In the genomic region with DNA sequence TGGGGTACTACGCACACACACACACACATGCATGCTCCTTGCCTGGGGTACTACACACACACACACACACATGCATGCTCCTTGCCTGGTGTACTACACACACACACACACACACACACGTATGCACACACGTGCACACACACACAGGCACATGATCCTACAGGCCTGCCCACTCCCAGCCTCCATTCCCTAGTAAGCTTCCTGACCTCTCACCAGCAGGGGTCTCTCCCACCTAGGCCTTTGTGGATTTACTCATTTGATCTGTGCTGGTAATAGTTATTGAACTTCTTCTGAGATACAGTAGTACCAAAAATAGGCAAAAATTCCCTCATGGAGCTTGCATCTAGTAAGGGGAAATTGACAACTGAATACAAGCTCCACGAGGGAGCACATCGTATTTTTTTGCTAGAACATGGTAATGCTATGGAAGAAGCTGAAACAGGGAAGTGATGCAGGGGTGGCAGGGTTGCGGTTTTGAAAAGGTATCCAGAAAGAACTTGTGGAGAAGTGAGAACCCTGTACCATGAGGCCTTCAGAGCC, we compare ENCODE assay signal across 8 cellular contexts. TPM values are rescaled to one million over a fixed set of nuclear protein-coding genes. Genes with fewer than 3 reads are reported as not detected.
DNase-seq lines count a peak whose midpoint lies in the region; ATAC-seq and TF ChIP-seq lines count a peak whose summit lies in the region.

No MANE protein-coding gene starts in this region.

- H3K4me3 ChIP-seq in CD4-positive, CD25-positive, alpha-beta regulatory T cell (ENCODE audit: low read depth, low read length) = no peak overlapping the region
- no peak overlapping the region for H3K4me3 ChIP-seq in GM23338

- H3K27me3 ChIP-seq in CD4-positive, CD25-positive, alpha-beta regulatory T cell (ENCODE audit: control insufficient read depth, insufficient read depth, low read length) = no peaks in the 10 kb centered on the region
- no peaks in the 10 kb centered on the region for H3K27me3 ChIP-seq in GM23338 (ENCODE audit: insufficient read depth)

- no peaks in the 10 kb centered on the region for H4K20me1 ChIP-seq in GM23338 (replicated peaks; ENCODE audit: insufficient read depth)

- no peaks in the 10 kb centered on the region for H3K27me3 Mint-ChIP-seq in CD4-positive, CD25-positive, alpha-beta regulatory T cell
- peaks cover 6% of the 10 kb centered on the region for H3K27me3 Mint-ChIP-seq in GM23338 (ENCODE audit: insufficient read depth, low read depth, poor library complexity)

- H3K4me1 ChIP-seq in CD4-positive, CD25-positive, alpha-beta regulatory T cell (ENCODE audit: control insufficient read depth, insufficient read depth, low read length, poor library complexity, severe bottlenecking) = peaks cover 13% of the 10 kb centered on the region
- no peaks in the 10 kb centered on the region for H3K4me1 ChIP-seq in GM23338 (ENCODE audit: insufficient read depth)

- ATAC-seq in CD4-positive, CD25-positive, alpha-beta regulatory T cell (ENCODE audit: low read depth in 2 of 2) = peak; percentile 47 to 54
- ATAC-seq in GM23338 (peak; percentile 86), omental fat pad (ENCODE audit: low FRiP score) (peak; percentile 60), GM18502 (IDR thresholded peaks at IDR 0.05; ENCODE audit: poor library complexity, unreplicated experiment) (no peak)

- no peaks in the 10 kb centered on the region for H3K9me3 Mint-ChIP-seq in CD4-positive, CD25-positive, alpha-beta regulatory T cell
- H3K9me3 Mint-ChIP-seq in GM23338 = no peaks in the 10 kb centered on the region

- H3K36me3 ChIP-seq in CD4-positive, CD25-positive, alpha-beta regulatory T cell (ENCODE audit: control insufficient read depth, insufficient read depth, low read length) = no peaks in the 10 kb centered on the region
- no peaks in the 10 kb centered on the region for H3K36me3 ChIP-seq in GM23338 (ENCODE audit: insufficient read depth)

- H3K4me1 Mint-ChIP-seq in CD4-positive, CD25-positive, alpha-beta regulatory T cell = peaks cover 11 to 25% (median 15%) of the 10 kb centered on the region in 4 donors
- peaks cover 6% of the 10 kb centered on the region; the same call in 2 of the 3 replicates for H3K4me1 Mint-ChIP-seq in GM23338

- peak; percentile 69 to 90 for TF ChIP-seq CTCF in GM23338 (conservative IDR thresholded peaks at IDR 0.05; ENCODE audit: low read depth in 2 of 2)
- peak in 1 of 3 donors; percentile 24 for TF ChIP-seq CTCF in omental fat pad (IDR thresholded peaks at IDR 0.05)

- no peak overlapping the region for H3K4me2 ChIP-seq in GM23338

- peak overlapping the region; percentile 74 to 86 (median 84) for H3K27ac Mint-ChIP-seq in CD4-positive, CD25-positive, alpha-beta regulatory T cell
- H3K27ac Mint-ChIP-seq in GM23338 = no peak overlapping the region

- no peak overlapping the region for H3K27ac ChIP-seq in CD4-positive, CD25-positive, alpha-beta regulatory T cell (ENCODE audit: insufficient read depth, low read length, poor library complexity, severe bottlenecking)
- no peak overlapping the region for H3K27ac ChIP-seq in GM23338 (ENCODE audit: low read depth)

- peaks cover 4% of the 10 kb centered on the region for H3K36me3 Mint-ChIP-seq in CD4-positive, CD25-positive, alpha-beta regulatory T cell
- H3K36me3 Mint-ChIP-seq in GM23338 (ENCODE audit: low read depth) = no peaks in the 10 kb centered on the region; the same call in 2 of the 3 replicates

- no peaks in the 10 kb centered on the region for H3K9me2 ChIP-seq in GM23338 (ENCODE audit: insufficient read depth)

- no peaks in the 10 kb centered on the region for H3F3A ChIP-seq in GM23338 (replicated peaks; ENCODE audit: low read depth)

- H3K79me2 ChIP-seq in GM23338 (replicated peaks; ENCODE audit: insufficient read depth) = no peaks in the 10 kb centered on the region

- DNase-seq in CD4-positive, CD25-positive, alpha-beta regulatory T cell = peak in 2 of 3 donors; percentile 46 to 53
- DNase-seq in GM23338 (ENCODE audit: low spot score) = peak; percentile 79
- DNase-seq in SW480 (ENCODE audit: low spot score) = peak; percentile 33
- peak; percentile 45 for DNase-seq in fibroblast of gingiva (ENCODE audit: low read depth)
- DNase-seq in omental fat pad (ENCODE audit: low spot score) = no peak
- DNase-seq in NCI-H1048 (lab: John Stamatoyannopoulos, UW) = no peak
- no peak for DNase-seq in NCI-H2227 (lab: John Stamatoyannopoulos, UW; ENCODE audit: unreplicated experiment)

- no peak overlapping the region for H3K4me3 Mint-ChIP-seq in CD4-positive, CD25-positive, alpha-beta regulatory T cell
- no peak overlapping the region for H3K4me3 Mint-ChIP-seq in GM23338

- no peak overlapping the region for H2AFZ ChIP-seq in GM23338

- no peaks in the 10 kb centered on the region for H3K9me3 ChIP-seq in CD4-positive, CD25-positive, alpha-beta regulatory T cell (ENCODE audit: control insufficient read depth in 2 of 2, low read length in 2 of 2)

TF ChIP-seq in GM23338, 12 proteins besides CTCF, POLR2A, EP300 and RAD21:
- TF ChIP-seq POLR2AphosphoS5 (IDR thresholded peaks at IDR 0.05; ENCODE audit: low read depth) = no peak

RNA-seq across cellular contexts. Expression of a gene that starts 19.1 kb away (rescaled TPM):
- total RNA-seq in CD4-positive, CD25-positive, alpha-beta regulatory T cell = 4.1 TPM
- polyA plus RNA-seq in CD4-positive, CD25-positive, alpha-beta regulatory T cell = 1 to 10 TPM in 2 of 4 donors, under 1 TPM in 2; 0.41 to 2.7 (median 1.0) TPM
- total RNA-seq in GM23338 (2014; rRNA removed; shearing (Covaris generic)) = 2.0 and 2.1 TPM in 2 replicates
- 1.8 and 2.5 TPM in 2 replicates for polyA plus RNA-seq in GM23338 (2016; fragmentation: Nextera tagmentation; extraction: Ambion mirVana)
- 1 to 10 TPM; 2.6 to 9.9 (median 2.9) TPM for total RNA-seq in omental fat pad

RNA-seq across cellular contexts. Expression of a gene that starts 19.2 kb away (rescaled TPM):
- total RNA-seq in CD4-positive, CD25-positive, alpha-beta regulatory T cell = 34.0 TPM
- polyA plus RNA-seq in CD4-positive, CD25-positive, alpha-beta regulatory T cell = 10 to 100 TPM; 18.5 to 29.7 (median 20.5) TPM
- total RNA-seq in GM23338 (2014; rRNA removed; shearing (Covaris generic)) = 32.7 and 38.3 TPM in 2 replicates
- polyA plus RNA-seq in GM23338 (2016; fragmentation: Nextera tagmentation; extraction: Ambion mirVana) = 8.5 and 10.3 TPM in 2 replicates
- total RNA-seq in omental fat pad = 10 to 100 TPM; 38.7 to 56.4 (median 51.0) TPM

RNA-seq across cellular contexts. Expression of a gene that starts 26.8 kb away (rescaled TPM):
- 300 TPM for total RNA-seq in CD4-positive, CD25-positive, alpha-beta regulatory T cell
- polyA plus RNA-seq in CD4-positive, CD25-positive, alpha-beta regulatory T cell = 10 to 100 TPM; 12.5 to 24.1 (median 14.7) TPM
- 8.3 and 10.0 TPM in 2 replicates for total RNA-seq in GM23338 (2014; rRNA removed; shearing (Covaris generic))
- 4.7 and 4.9 TPM in 2 replicates for polyA plus RNA-seq in GM23338 (2016; fragmentation: Nextera tagmentation; extraction: Ambion mirVana)
- total RNA-seq in omental fat pad = 100 to 1,000 TPM in 2 of 4 donors, 10 to 100 TPM in 2; 52.0 to 321 (median 90.8) TPM

Comparison
In these comparisons a context has a peak if more than half of its experiments do, and no peak if none do; other contexts are left out.
1. DNase-seq: peak in CD4-positive, CD25-positive, alpha-beta regulatory T cell (2 of 3), GM23338 (single experiment), SW480 (single experiment) and fibroblast of gingiva (single experiment); none in omental fat pad (single experiment), NCI-H1048 (single experiment) and NCI-H2227 (single experiment).